ENCODE assay signal across 24 cellular contexts in genomic region chrX:41164469-41164868, GRCh38.
DNase-seq lines count a peak whose midpoint lies in the region; ATAC-seq and TF ChIP-seq lines count a peak whose summit lies in the region.
"Had no signal": no experiment of that assay in that cellular context is flagged by ENCODE, and none has a peak within 500 bp of the region (broad histone marks: within the 10 kb centered on the region; RNA-seq: fewer than 3 reads in every experiment).

No MANE protein-coding gene starts in this region.

- no peak overlapping the region for H3K4me3 ChIP-seq in prostate gland
- H3K4me3 ChIP-seq: A549, dorsolateral prefrontal cortex, heart left ventricle, ovary, right lobe of liver, SJCRH30 had no signal

- in situ Hi-C loops in KBM-7 (cut with MboI; ENCODE audit: low pct_unique_long_range_greater_than_20kb, low sequenced_read_pairs): no loop called here

- no peak for TF ChIP-seq POLR2A in prostate gland (IDR thresholded peaks at IDR 0.05)

- no peak for ATAC-seq in HG02840 (IDR thresholded peaks at IDR 0.05; ENCODE audit: low FRiP score, unreplicated experiment)
- ATAC-seq: A549; heart left ventricle; left cardiac atrium; naive thymus-derived CD8-positive, alpha-beta T cell; Panc1; right lobe of liver; T-cell had no signal

- intact Hi-C loops in prostate gland (cut with DNase I): no loop called here

- no peaks in the 10 kb centered on the region for H3K9me3 ChIP-seq in prostate gland
- H3K9me3 ChIP-seq: A549, BE2C, heart left ventricle, ovary, right lobe of liver, SJCRH30 had no signal

- no peaks in the 10 kb centered on the region for H3K4me1 ChIP-seq in prostate gland (replicated peaks)
- H3K4me1 ChIP-seq: BE2C, heart left ventricle, SJCRH30 had no signal

- TF ChIP-seq CTCF in prostate gland (IDR thresholded peaks at IDR 0.05): no peak

- H3K27me3 ChIP-seq in prostate gland (replicated peaks; ENCODE audit: insufficient read depth): no peaks in the 10 kb centered on the region
- H3K27me3 ChIP-seq: BE2C, dorsolateral prefrontal cortex, heart left ventricle, ovary, right lobe of liver, SJCRH30 had no signal

- DNase-seq in NCI-H2029 (lab: John Stamatoyannopoulos, UW) (peak; percentile 5), NCI-H2029 treated with DMSO at 0.1 percent for 48 hours (lab: John Stamatoyannopoulos, UW) (no peak), KBM-7 (peak; percentile 56), NCI-H2227 treated with DMSO at 0.1 percent for 48 hours (lab: John Stamatoyannopoulos, UW) (peak; percentile 3), prostate gland (ENCODE audit: low spot score) (peak; percentile 17), AG08396 (ENCODE audit: low spot score) (no peak)
- DNase-seq in activated T-cell treated with anti-CD3 and anti-CD28 coated beads, Interleukin-2, amount 50 U/mL, for 1 hour: no peak
- DNase-seq: activated CD4-positive, alpha-beta T cell treated with anti-CD3 and anti-CD28 coated beads for 1 hour; activated naive CD4-positive, alpha-beta T cell treated with anti-CD3 and anti-CD28 coated beads, Interleukin-2, amount 50 U/mL, for 16 hours; BE2C; dorsolateral prefrontal cortex; EL; heart left ventricle; left cardiac atrium; naive thymus-derived CD8-positive, alpha-beta T cell; NCI-H1694 treated with DMSO at 0.1 percent for 48 hours; NK-92 treated with Interleukin-12 subunit alpha and Interleukin-12 subunit beta, amount 100 ng/mL, for 24 hours; ovary; right lobe of liver; T-cell had no signal

- 60% methylated on average over 4 of the region's 4 CpGs for WGBS in prostate gland

- no peak overlapping the region for H3K27ac ChIP-seq in prostate gland
- H3K27ac ChIP-seq: A549, dorsolateral prefrontal cortex, heart left ventricle, ovary, right lobe of liver, SJCRH30 had no signal

- no peaks in the 10 kb centered on the region for H3K36me3 ChIP-seq in prostate gland
- H3K36me3 ChIP-seq: BE2C, ovary, SJCRH30 had no signal

Comparison
In these comparisons a context has a peak if more than half of its experiments do, and no peak if none do; other contexts are left out.
1. DNase-seq: peak in NCI-H2029 (single experiment), KBM-7 (single experiment), NCI-H2227 treated with DMSO at 0.1 percent for 48 hours (single experiment) and prostate gland (single experiment); none in NCI-H2029 treated with DMSO at 0.1 percent for 48 hours (single experiment), AG08396 (single experiment) and activated T-cell treated with anti-CD3 and anti-CD28 coated beads, Interleukin-2, amount 50 U/mL, for 1 hour (single experiment).